1 cellular context compared by ENCODE assay signal in the genomic region with DNA sequence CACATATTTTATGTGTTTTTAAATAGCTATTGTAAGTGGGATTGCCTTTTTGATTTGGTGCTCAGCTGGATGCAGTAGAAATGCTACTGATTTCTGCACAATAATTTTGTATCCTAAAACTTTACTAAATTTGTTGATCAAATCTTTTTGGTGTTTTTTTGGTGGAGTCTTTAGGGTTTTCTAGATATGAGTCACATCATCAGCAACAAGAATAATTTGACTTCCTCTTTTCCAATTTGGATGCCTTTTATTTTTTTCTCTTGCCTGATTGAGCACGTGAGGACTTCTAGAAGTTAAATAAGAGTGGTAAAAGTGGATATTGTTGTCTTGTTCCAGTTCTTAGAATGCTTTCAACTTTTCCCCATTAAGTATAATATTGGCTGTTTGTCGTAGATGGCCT.
TF ChIP-seq lines count a peak whose summit lies in the region.

No MANE protein-coding gene starts in this region.

TF ChIP-seq in K562, 482 proteins besides CTCF, POLR2A, EP300 and RAD21 (continues in another document):
- TF ChIP-seq NCOA6 (IDR thresholded peaks at IDR 0.05), result no peak
- TF ChIP-seq, protein P1, sequence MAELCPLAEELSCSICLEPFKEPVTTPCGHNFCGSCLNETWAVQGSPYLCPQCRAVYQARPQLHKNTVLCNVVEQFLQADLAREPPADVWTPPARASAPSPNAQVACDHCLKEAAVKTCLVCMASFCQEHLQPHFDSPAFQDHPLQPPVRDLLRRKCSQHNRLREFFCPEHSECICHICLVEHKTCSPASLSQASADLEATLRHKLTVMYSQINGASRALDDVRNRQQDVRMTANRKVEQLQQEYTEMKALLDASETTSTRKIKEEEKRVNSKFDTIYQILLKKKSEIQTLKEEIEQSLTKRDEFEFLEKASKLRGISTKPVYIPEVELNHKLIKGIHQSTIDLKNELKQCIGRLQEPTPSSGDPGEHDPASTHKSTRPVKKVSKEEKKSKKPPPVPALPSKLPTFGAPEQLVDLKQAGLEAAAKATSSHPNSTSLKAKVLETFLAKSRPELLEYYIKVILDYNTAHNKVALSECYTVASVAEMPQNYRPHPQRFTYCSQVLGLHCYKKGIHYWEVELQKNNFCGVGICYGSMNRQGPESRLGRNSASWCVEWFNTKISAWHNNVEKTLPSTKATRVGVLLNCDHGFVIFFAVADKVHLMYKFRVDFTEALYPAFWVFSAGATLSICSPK (IDR thresholded peaks at IDR 0.05; ENCODE audit: borderline replicate concordance), result no peak
- TF ChIP-seq, protein P2, sequence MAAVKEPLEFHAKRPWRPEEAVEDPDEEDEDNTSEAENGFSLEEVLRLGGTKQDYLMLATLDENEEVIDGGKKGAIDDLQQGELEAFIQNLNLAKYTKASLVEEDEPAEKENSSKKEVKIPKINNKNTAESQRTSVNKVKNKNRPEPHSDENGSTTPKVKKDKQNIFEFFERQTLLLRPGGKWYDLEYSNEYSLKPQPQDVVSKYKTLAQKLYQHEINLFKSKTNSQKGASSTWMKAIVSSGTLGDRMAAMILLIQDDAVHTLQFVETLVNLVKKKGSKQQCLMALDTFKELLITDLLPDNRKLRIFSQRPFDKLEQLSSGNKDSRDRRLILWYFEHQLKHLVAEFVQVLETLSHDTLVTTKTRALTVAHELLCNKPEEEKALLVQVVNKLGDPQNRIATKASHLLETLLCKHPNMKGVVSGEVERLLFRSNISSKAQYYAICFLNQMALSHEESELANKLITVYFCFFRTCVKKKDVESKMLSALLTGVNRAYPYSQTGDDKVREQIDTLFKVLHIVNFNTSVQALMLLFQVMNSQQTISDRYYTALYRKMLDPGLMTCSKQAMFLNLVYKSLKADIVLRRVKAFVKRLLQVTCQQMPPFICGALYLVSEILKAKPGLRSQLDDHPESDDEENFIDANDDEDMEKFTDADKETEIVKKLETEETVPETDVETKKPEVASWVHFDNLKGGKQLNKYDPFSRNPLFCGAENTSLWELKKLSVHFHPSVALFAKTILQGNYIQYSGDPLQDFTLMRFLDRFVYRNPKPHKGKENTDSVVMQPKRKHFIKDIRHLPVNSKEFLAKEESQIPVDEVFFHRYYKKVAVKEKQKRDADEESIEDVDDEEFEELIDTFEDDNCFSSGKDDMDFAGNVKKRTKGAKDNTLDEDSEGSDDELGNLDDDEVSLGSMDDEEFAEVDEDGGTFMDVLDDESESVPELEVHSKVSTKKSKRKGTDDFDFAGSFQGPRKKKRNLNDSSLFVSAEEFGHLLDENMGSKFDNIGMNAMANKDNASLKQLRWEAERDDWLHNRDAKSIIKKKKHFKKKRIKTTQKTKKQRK (IDR thresholded peaks at IDR 0.05; ENCODE audit: borderline replicate concordance, low read depth, low read length), result no peak
- TF ChIP-seq, protein P3, sequence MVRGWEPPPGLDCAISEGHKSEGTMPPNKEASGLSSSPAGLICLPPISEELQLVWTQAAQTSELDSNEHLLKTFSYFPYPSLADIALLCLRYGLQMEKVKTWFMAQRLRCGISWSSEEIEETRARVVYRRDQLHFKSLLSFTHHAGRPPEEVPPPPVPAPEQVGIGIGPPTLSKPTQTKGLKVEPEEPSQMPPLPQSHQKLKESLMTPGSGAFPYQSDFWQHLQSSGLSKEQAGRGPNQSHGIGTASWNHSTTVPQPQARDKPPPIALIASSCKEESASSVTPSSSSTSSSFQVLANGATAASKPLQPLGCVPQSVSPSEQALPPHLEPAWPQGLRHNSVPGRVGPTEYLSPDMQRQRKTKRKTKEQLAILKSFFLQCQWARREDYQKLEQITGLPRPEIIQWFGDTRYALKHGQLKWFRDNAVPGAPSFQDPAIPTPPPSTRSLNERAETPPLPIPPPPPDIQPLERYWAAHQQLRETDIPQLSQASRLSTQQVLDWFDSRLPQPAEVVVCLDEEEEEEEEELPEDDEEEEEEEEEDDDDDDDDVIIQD (CRISPR knock-in tag; IDR thresholded peaks at IDR 0.05), result no peak
- no peak for TF ChIP-seq SREBF1 (IDR thresholded peaks at IDR 0.05; ENCODE audit: borderline replicate concordance, low read depth, low read length)
- TF ChIP-seq, protein P4, sequence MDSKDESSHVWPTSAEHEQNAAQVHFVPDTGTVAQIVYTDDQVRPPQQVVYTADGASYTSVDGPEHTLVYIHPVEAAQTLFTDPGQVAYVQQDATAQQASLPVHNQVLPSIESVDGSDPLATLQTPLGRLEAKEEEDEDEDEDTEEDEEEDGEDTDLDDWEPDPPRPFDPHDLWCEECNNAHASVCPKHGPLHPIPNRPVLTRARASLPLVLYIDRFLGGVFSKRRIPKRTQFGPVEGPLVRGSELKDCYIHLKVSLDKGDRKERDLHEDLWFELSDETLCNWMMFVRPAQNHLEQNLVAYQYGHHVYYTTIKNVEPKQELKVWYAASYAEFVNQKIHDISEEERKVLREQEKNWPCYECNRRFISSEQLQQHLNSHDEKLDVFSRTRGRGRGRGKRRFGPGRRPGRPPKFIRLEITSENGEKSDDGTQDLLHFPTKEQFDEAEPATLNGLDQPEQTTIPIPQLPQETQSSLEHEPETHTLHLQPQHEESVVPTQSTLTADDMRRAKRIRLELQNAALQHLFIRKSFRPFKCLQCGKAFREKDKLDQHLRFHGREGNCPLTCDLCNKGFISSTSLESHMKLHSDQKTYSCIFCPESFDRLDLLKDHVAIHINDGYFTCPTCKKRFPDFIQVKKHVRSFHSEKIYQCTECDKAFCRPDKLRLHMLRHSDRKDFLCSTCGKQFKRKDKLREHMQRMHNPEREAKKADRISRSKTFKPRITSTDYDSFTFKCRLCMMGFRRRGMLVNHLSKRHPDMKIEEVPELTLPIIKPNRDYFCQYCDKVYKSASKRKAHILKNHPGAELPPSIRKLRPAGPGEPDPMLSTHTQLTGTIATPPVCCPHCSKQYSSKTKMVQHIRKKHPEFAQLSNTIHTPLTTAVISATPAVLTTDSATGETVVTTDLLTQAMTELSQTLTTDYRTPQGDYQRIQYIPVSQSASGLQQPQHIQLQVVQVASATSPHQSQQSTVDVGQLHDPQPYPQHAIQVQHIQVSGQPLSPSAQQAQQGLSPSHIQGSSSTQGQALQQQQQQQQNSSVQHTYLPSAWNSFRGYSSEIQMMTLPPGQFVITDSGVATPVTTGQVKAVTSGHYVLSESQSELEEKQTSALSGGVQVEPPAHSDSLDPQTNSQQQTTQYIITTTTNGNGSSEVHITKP (IDR thresholded peaks at IDR 0.05; ENCODE audit: partially characterized antibody), result no peak
- no peak for TF ChIP-seq EHMT2 (IDR thresholded peaks at IDR 0.05)
- TF ChIP-seq, protein P5, sequence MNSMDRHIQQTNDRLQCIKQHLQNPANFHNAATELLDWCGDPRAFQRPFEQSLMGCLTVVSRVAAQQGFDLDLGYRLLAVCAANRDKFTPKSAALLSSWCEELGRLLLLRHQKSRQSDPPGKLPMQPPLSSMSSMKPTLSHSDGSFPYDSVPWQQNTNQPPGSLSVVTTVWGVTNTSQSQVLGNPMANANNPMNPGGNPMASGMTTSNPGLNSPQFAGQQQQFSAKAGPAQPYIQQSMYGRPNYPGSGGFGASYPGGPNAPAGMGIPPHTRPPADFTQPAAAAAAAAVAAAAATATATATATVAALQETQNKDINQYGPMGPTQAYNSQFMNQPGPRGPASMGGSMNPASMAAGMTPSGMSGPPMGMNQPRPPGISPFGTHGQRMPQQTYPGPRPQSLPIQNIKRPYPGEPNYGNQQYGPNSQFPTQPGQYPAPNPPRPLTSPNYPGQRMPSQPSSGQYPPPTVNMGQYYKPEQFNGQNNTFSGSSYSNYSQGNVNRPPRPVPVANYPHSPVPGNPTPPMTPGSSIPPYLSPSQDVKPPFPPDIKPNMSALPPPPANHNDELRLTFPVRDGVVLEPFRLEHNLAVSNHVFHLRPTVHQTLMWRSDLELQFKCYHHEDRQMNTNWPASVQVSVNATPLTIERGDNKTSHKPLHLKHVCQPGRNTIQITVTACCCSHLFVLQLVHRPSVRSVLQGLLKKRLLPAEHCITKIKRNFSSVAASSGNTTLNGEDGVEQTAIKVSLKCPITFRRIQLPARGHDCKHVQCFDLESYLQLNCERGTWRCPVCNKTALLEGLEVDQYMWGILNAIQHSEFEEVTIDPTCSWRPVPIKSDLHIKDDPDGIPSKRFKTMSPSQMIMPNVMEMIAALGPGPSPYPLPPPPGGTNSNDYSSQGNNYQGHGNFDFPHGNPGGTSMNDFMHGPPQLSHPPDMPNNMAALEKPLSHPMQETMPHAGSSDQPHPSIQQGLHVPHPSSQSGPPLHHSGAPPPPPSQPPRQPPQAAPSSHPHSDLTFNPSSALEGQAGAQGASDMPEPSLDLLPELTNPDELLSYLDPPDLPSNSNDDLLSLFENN (IDR thresholded peaks at IDR 0.05; ENCODE audit: low read depth in 2 of 2, low read length in 2 of 2), result no peak
- TF ChIP-seq NR2C1 (IDR thresholded peaks at IDR 0.05), result no peak
- no peak for TF ChIP-seq NR2C1 (tag; IDR thresholded peaks at IDR 0.05)
- TF ChIP-seq, protein P6, sequence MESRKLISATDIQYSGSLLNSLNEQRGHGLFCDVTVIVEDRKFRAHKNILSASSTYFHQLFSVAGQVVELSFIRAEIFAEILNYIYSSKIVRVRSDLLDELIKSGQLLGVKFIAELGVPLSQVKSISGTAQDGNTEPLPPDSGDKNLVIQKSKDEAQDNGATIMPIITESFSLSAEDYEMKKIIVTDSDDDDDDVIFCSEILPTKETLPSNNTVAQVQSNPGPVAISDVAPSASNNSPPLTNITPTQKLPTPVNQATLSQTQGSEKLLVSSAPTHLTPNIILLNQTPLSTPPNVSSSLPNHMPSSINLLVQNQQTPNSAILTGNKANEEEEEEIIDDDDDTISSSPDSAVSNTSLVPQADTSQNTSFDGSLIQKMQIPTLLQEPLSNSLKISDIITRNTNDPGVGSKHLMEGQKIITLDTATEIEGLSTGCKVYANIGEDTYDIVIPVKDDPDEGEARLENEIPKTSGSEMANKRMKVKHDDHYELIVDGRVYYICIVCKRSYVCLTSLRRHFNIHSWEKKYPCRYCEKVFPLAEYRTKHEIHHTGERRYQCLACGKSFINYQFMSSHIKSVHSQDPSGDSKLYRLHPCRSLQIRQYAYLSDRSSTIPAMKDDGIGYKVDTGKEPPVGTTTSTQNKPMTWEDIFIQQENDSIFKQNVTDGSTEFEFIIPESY (CRISPR knock-in tag; IDR thresholded peaks at IDR 0.05), result no peak
- TF ChIP-seq, protein P7, sequence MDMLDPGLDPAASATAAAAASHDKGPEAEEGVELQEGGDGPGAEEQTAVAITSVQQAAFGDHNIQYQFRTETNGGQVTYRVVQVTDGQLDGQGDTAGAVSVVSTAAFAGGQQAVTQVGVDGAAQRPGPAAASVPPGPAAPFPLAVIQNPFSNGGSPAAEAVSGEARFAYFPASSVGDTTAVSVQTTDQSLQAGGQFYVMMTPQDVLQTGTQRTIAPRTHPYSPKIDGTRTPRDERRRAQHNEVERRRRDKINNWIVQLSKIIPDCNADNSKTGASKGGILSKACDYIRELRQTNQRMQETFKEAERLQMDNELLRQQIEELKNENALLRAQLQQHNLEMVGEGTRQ (CRISPR knock-in tag; IDR thresholded peaks at IDR 0.05), result no peak
- TF ChIP-seq, protein P8, sequence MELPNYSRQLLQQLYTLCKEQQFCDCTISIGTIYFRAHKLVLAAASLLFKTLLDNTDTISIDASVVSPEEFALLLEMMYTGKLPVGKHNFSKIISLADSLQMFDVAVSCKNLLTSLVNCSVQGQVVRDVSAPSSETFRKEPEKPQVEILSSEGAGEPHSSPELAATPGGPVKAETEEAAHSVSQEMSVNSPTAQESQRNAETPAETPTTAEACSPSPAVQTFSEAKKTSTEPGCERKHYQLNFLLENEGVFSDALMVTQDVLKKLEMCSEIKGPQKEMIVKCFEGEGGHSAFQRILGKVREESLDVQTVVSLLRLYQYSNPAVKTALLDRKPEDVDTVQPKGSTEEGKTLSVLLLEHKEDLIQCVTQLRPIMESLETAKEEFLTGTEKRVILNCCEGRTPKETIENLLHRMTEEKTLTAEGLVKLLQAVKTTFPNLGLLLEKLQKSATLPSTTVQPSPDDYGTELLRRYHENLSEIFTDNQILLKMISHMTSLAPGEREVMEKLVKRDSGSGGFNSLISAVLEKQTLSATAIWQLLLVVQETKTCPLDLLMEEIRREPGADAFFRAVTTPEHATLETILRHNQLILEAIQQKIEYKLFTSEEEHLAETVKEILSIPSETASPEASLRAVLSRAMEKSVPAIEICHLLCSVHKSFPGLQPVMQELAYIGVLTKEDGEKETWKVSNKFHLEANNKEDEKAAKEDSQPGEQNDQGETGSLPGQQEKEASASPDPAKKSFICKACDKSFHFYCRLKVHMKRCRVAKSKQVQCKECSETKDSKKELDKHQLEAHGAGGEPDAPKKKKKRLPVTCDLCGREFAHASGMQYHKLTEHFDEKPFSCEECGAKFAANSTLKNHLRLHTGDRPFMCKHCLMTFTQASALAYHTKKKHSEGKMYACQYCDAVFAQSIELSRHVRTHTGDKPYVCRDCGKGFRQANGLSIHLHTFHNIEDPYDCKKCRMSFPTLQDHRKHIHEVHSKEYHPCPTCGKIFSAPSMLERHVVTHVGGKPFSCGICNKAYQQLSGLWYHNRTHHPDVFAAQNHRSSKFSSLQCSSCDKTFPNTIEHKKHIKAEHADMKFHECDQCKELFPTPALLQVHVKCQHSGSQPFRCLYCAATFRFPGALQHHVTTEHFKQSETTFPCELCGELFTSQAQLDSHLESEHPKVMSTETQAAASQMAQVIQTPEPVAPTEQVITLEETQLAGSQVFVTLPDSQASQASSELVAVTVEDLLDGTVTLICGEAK (IDR thresholded peaks at IDR 0.05), result peak; percentile 81
- TF ChIP-seq, protein P8 (CRISPR knock-in tag; IDR thresholded peaks at IDR 0.05), result no peak
- TF ChIP-seq, protein P9, sequence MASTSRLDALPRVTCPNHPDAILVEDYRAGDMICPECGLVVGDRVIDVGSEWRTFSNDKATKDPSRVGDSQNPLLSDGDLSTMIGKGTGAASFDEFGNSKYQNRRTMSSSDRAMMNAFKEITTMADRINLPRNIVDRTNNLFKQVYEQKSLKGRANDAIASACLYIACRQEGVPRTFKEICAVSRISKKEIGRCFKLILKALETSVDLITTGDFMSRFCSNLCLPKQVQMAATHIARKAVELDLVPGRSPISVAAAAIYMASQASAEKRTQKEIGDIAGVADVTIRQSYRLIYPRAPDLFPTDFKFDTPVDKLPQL (IDR thresholded peaks at IDR 0.05; ENCODE audit: extremely low read depth, insufficient read length), result no peak
- TF ChIP-seq FOS (IDR thresholded peaks at IDR 0.05; ENCODE audit: extremely low read depth, insufficient read length), result no peak
- TF ChIP-seq BHLHE40 (IDR thresholded peaks at IDR 0.05; ENCODE audit: low read length), result peak; percentile 83
